19 cellular contexts compared by ENCODE assay signal in the genomic region with DNA sequence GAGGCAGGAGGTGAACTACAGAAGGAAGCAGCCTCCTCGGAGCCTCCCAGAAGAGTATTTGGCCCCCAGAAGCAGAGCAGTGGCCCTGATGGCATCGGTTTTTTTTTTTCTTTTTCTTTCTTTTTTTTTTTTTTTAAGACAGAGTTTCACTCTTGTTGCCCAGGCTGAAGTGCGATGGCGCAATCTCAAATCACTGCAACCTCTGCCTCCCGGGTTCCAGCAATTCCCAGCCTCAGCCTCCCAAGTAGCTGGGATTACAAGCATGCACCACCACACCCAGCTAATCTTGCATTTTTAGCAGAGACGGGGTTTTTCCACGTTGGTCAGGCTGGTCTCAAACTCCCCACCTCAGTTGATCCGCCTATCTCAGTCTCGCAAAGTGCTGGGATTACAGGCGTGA.
"Had no signal": no experiment of that assay in that cellular context is flagged by ENCODE, and none has a peak within 500 bp of the region (broad histone marks: within the 10 kb centered on the region; RNA-seq: fewer than 3 reads in every experiment).

No MANE protein-coding gene starts in this region.

- H3K4me3 ChIP-seq: MG63 had no signal

- DNase-seq: Karpas-422, KG1, MG63, NCI-H1092, NCI-H1105 treated with DMSO at 0.1 percent for 48 hours, NCI-H1417 treated with DMSO at 0.1 percent for 48 hours, NCI-H146, NCI-H1694 treated with DMSO at 0.1 percent for 48 hours, NCI-H1930, NCI-H2081, NCI-H2107, NCI-H2227 treated with DMSO at 0.1 percent for 48 hours, NCI-H526 treated with DMSO at 0.1 percent for 48 hours, NCI-H748 treated with DMSO at 0.1 percent for 48 hours, RPMI8226, SK-N-SH had no signal

- FAIRE-seq: HTR-8/SVneo, RCC 7860 had no signal

- H3K36me3 ChIP-seq: MG63 had no signal

- H3K9ac ChIP-seq: SK-N-SH had no signal

- H3K9me3 ChIP-seq: MG63, SK-N-SH had no signal

- H3K4me2 ChIP-seq: SK-N-SH had no signal

- H3K27ac ChIP-seq: HL-60 had no signal

- H3K27me3 ChIP-seq: MG63 had no signal
